ENCODE assay signal across 8 cellular contexts in the genomic region with DNA sequence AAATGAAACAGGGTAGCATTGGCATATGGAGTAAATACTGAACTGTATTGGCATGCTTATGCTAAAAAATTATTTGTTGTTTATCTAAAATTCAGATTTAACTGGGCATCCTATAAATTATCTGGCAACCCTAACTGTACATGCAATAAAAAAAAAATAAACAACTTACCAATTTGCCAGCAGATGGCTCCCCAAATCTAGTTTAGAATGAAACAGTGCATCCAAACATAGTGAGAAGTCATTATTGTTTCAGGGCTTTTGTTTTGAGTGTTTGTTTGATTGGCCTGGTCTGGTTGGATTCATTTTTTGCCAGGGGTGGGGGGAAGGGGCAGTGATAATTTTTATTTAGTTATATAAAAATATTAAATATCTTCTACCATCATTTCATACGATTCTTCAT. TPM values are rescaled to one million over a fixed set of nuclear protein-coding genes. Genes with fewer than 3 reads are reported as not detected.
DNase-seq lines count a peak whose midpoint lies in the region; ATAC-seq and TF ChIP-seq lines count a peak whose summit lies in the region.

No MANE protein-coding gene starts in this region.

- TF ChIP-seq EP300 in upper lobe of left lung (IDR thresholded peaks at IDR 0.05): no peak

- TF ChIP-seq CTCF in GM10248 (IDR thresholded peaks at IDR 0.05; ENCODE audit: control extremely low read depth, extremely low read depth, low read depth, missing control alignments): peak; percentile 37
- peak; percentile 39 for TF ChIP-seq CTCF in LNCaP clone FGC (IDR thresholded peaks at IDR 0.05; ENCODE audit: control insufficient read depth, extremely low read depth, insufficient read depth)
- peak; percentile 75 for TF ChIP-seq CTCF in RWPE2 (IDR thresholded peaks at IDR 0.05; ENCODE audit: poor library complexity, severe bottlenecking)
- peak in 3 of 6 experiments; percentile 10 to 31 (median 18) for TF ChIP-seq CTCF in upper lobe of left lung (IDR thresholded peaks at IDR 0.05)

- no peaks in the 10 kb centered on the region for H3K4me1 ChIP-seq in RWPE2 (ENCODE audit: insufficient read depth, poor library complexity, severe bottlenecking)
- H3K4me1 ChIP-seq in upper lobe of left lung: peaks cover 3 to 9% (median 6%) of the 10 kb centered on the region in 4 donors

- no peaks in the 10 kb centered on the region for H3K27me3 ChIP-seq in RWPE2 (ENCODE audit: insufficient read depth, poor library complexity, severe bottlenecking)
- no peaks in the 10 kb centered on the region for H3K27me3 ChIP-seq in upper lobe of left lung

- 80 to 96% methylated on average over 1 of the region's 1 CpG for WGBS in upper lobe of left lung, 2 donors

- H3K4me3 ChIP-seq in LNCaP clone FGC (ENCODE audit: low read depth, low read length) (no peak overlapping the region), RWPE2 (ENCODE audit: severe bottlenecking) (no peak overlapping the region), upper lobe of left lung (no peak overlapping the region)

- H3K27ac ChIP-seq in RWPE2 (ENCODE audit: poor library complexity, severe bottlenecking) (no peak overlapping the region), upper lobe of left lung (no peak overlapping the region)

- DNase-seq in GM10248 (ENCODE audit: extremely low spot score) (peak; percentile 55), LNCaP clone FGC (ENCODE audit: low read depth) (peak; percentile 57), RWPE2 (ENCODE audit: low spot score) (no peak), iris pigment epithelial cell (ENCODE audit: low read depth) (peak; percentile 48), upper lobe of left lung (no peak)
- DNase-seq in activated effector memory CD4-positive, alpha-beta T cell treated with Interleukin-2 at 50 U/mL for 16 hours: no peak

- H3K9me3 ChIP-seq in RWPE2 (ENCODE audit: severe bottlenecking): no peaks in the 10 kb centered on the region
- no peaks in the 10 kb centered on the region for H3K9me3 ChIP-seq in upper lobe of left lung

- H3K36me3 ChIP-seq in RWPE2 (ENCODE audit: low read depth): no peaks in the 10 kb centered on the region
- no peaks in the 10 kb centered on the region for H3K36me3 ChIP-seq in upper lobe of left lung

- ATAC-seq in RWPE2 (ENCODE audit: low read depth): peak; percentile 48; the same call in 1 of the 3 replicates
- no peak for ATAC-seq in GM21381 (IDR thresholded peaks at IDR 0.05; ENCODE audit: unreplicated experiment)
- ATAC-seq in upper lobe of left lung (ENCODE audit: low FRiP score in 2 of 2): no peak
- no peak for ATAC-seq in HG03097 (IDR thresholded peaks at IDR 0.05; ENCODE audit: low FRiP score, unreplicated experiment)

- TF ChIP-seq POLR2A in upper lobe of left lung (IDR thresholded peaks at IDR 0.05): no peak

- POLR2A ChIA-PET in GM10248 (lab: Yijun Ruan, JAX): no interaction called here

- CTCF ChIA-PET in GM10248 (lab: Yijun Ruan, JAX): interaction anchor here (0.8 to 8.6 kb wide), 9 partner anchors 12 to 187 kb away, joined by 3 to 128 read pairs (median 7); no protein-coding TSS in a partner anchor

RNA-seq across cellular contexts. Expression of a gene that starts 12.8 kb away (rescaled TPM):
- 10 to 100 TPM in 3 of 6 donors, 1 to 10 TPM in 3; 5.9 to 47.1 (median 12.3) TPM for total RNA-seq in upper lobe of left lung

Comparison
In these comparisons a context has a peak if more than half of its experiments do, and no peak if none do; other contexts are left out.
1. DNase-seq: peak in GM10248 (single experiment), LNCaP clone FGC (single experiment) and iris pigment epithelial cell (single experiment); none in RWPE2 (single experiment), upper lobe of left lung (0 of 2) and activated effector memory CD4-positive, alpha-beta T cell treated with Interleukin-2 at 50 U/mL for 16 hours (single experiment).